ENCODE assay signal across 11 cellular contexts in genomic region chr16:63880948-63881347, GRCh38.
"Had no signal": no experiment of that assay in that cellular context is flagged by ENCODE, and none has a peak within 500 bp of the region (broad histone marks: within the 10 kb centered on the region; RNA-seq: fewer than 3 reads in every experiment).

No MANE protein-coding gene starts in this region.

- H3K27ac Mint-ChIP-seq: GM23338, H9, HFFc6 had no signal

- H3K27ac ChIP-seq: GM23248 had no signal

- H3K4me3 Mint-ChIP-seq: GM23338, H9, HFFc6 had no signal

- H3K4me2 ChIP-seq: GM23338 had no signal

- H3K9ac ChIP-seq: GM23248 had no signal

- H2AFZ ChIP-seq: GM23248, GM23338 had no signal

- H3K36me3 ChIP-seq: HAP-1 had no signal

- H3K9me3 ChIP-seq: HAP-1 had no signal

- ATAC-seq: GM23338, HCT116 had no signal

- DNase-seq: GM23248, GOT3, H7, H9, HCEC 1CT, HFFc6 had no signal

- H3K4me1 ChIP-seq: HAP-1 had no signal

- H3K4me3 ChIP-seq: GM23248, GM23338, HAP-1 had no signal

- FAIRE-seq: H1, H54 had no signal

- H3K9me3 Mint-ChIP-seq: GM23338 had no signal
